Comparison of ENCODE assay signal across 25 cellular contexts in genomic region chr4:11037637-11038036, GRCh38.
"Had no signal": no experiment of that assay in that cellular context is flagged by ENCODE, and none has a peak within 500 bp of the region (broad histone marks: within the 10 kb centered on the region; RNA-seq: fewer than 3 reads in every experiment).

No MANE protein-coding gene starts in this region.

- H3K36me3 ChIP-seq: gastroesophageal sphincter, heart right ventricle, left lung, lower lobe of right lung, ovary, right lobe of liver, thoracic aorta, tibial nerve, upper lobe of right lung, uterus had no signal

- H3K9me3 Mint-ChIP-seq: naive thymus-derived CD8-positive, alpha-beta T cell; nephron progenitor cell; stimulated activated effector memory CD8-positive, alpha-beta T cell treated with anti-CD3 and anti-CD28 coated beads, Interleukin-12 subunit alpha, Interleukin-12 subunit beta, amount 100 ng/mL, for 72 hours had no signal

- H3K27ac Mint-ChIP-seq: stimulated activated effector memory CD8-positive, alpha-beta T cell treated with anti-CD3 and anti-CD28 coated beads, Interleukin-12 subunit alpha, Interleukin-12 subunit beta, amount 100 ng/mL, for 72 hours had no signal

- DNase-seq: dermis blood vessel endothelial cell; effector CD4-positive, alpha-beta T cell; foreskin keratinocyte; heart right ventricle; hippocampal formation; left cardiac atrium; left lung; lower lobe of right lung; naive thymus-derived CD8-positive, alpha-beta T cell; nephron progenitor cell; occipital lobe; ovary; posterior cingulate gyrus; psoas muscle; right lobe of liver; stimulated activated CD4-positive, alpha-beta T cell treated with anti-CD3 and anti-CD28 coated beads, Interleukin-2, amount 100 ng/mL, for 24 hours; stimulated activated CD4-positive, alpha-beta T cell treated with anti-CD3 and anti-CD28 coated beads, Interleukin-4, amount 100 ng/mL, for 24 hours; stimulated activated naive CD8-positive, alpha-beta T cell treated with anti-CD3 and anti-CD28 coated beads, Interleukin-15, Interleukin-2, amounts not matched to agents 100 U/mL and 50 U/mL, for 24 hours; upper lobe of right lung; uterus had no signal

- H3K4me3 Mint-ChIP-seq: naive thymus-derived CD8-positive, alpha-beta T cell; nephron progenitor cell; stimulated activated effector memory CD8-positive, alpha-beta T cell treated with anti-CD3 and anti-CD28 coated beads, Interleukin-12 subunit alpha, Interleukin-12 subunit beta, amount 100 ng/mL, for 72 hours had no signal

- ATAC-seq: foreskin keratinocyte; gastroesophageal sphincter; left lung; lower lobe of right lung; naive thymus-derived CD8-positive, alpha-beta T cell; psoas muscle; right lobe of liver; stimulated activated effector memory CD8-positive, alpha-beta T cell treated with anti-CD3 and anti-CD28 coated beads, Interleukin-12 subunit alpha, Interleukin-12 subunit beta, amount 100 ng/mL, for 72 hours; stimulated activated naive CD8-positive, alpha-beta T cell treated with anti-CD3 and anti-CD28 coated beads, Interleukin-15, Interleukin-2, amounts not matched to agents 100 U/mL and 50 U/mL, for 24 hours; upper lobe of right lung had no signal

- H3K9me3 ChIP-seq: gastroesophageal sphincter, heart right ventricle, left lung, lower lobe of right lung, ovary, psoas muscle, right lobe of liver, thoracic aorta, tibial nerve, upper lobe of right lung, uterus had no signal

- H3K27me3 Mint-ChIP-seq: naive thymus-derived CD8-positive, alpha-beta T cell had no signal

- H3K36me3 Mint-ChIP-seq: naive thymus-derived CD8-positive, alpha-beta T cell; stimulated activated effector memory CD8-positive, alpha-beta T cell treated with anti-CD3 and anti-CD28 coated beads, Interleukin-12 subunit alpha, Interleukin-12 subunit beta, amount 100 ng/mL, for 72 hours had no signal

- H3K4me1 ChIP-seq: foreskin keratinocyte, gastroesophageal sphincter, left lung, psoas muscle, right lobe of liver, upper lobe of right lung, uterus had no signal

- H3K27me3 ChIP-seq: foreskin keratinocyte, gastroesophageal sphincter, heart right ventricle, left lung, ovary, right lobe of liver, tibial nerve, upper lobe of right lung, uterus had no signal

- H3K4me3 ChIP-seq: coronary artery, gastroesophageal sphincter, heart right ventricle, left lung, lower lobe of right lung, ovary, psoas muscle, right lobe of liver, thoracic aorta, tibial nerve, upper lobe of right lung, uterus had no signal

- H3K27ac ChIP-seq: coronary artery, foreskin keratinocyte, gastroesophageal sphincter, heart right ventricle, left lung, lower lobe of right lung, ovary, psoas muscle, right lobe of liver, thoracic aorta, tibial nerve, upper lobe of right lung, uterus had no signal
